Comparison of ENCODE assay signal across 26 cellular contexts in genomic region chr4:184324939-184325477, GRCh38.
"Had no signal": no experiment of that assay in that cellular context is flagged by ENCODE, and none has a peak within 500 bp of the region (broad histone marks: within the 10 kb centered on the region; RNA-seq: fewer than 3 reads in every experiment).

No MANE protein-coding gene starts in this region.

- H3K4me3 ChIP-seq: breast epithelium, MG63, SK-N-MC had no signal

- ATAC-seq: activated CD8-positive, alpha-beta memory T cell treated with anti-CD3 and anti-CD28 coated beads, Interleukin-2, amount 10 ng/mL, durations not matched to agents 7 days and 5 days; Panc1; Right ventricle myocardium inferior had no signal

- H3K27me3 Mint-ChIP-seq: activated CD8-positive, alpha-beta memory T cell treated with anti-CD3 and anti-CD28 coated beads, Interleukin-2, amount 10 ng/mL, durations not matched to agents 7 days and 5 days; activated naive CD4-positive, alpha-beta T cell treated with anti-CD3 and anti-CD28 coated beads, Interleukin-2, amount 50 U/mL, for 24 hours; activated T-cell treated with anti-CD3 and anti-CD28 coated beads, Interleukin-2, amount 50 U/mL, for 24 hours had no signal

- H3K27me3 ChIP-seq: breast epithelium, MG63 had no signal

- H3K9me3 ChIP-seq: breast epithelium, MG63 had no signal

- H3K36me3 ChIP-seq: breast epithelium, MG63 had no signal

- H3K4me3 Mint-ChIP-seq: activated CD8-positive, alpha-beta memory T cell treated with anti-CD3 and anti-CD28 coated beads, Interleukin-2, amount 10 ng/mL, durations not matched to agents 7 days and 5 days; activated naive CD4-positive, alpha-beta T cell treated with anti-CD3 and anti-CD28 coated beads, Interleukin-2, amount 50 U/mL, for 24 hours; activated T-cell treated with anti-CD3 and anti-CD28 coated beads, Interleukin-2, amount 50 U/mL, for 24 hours; activated T-helper 1 cell treated with anti-CD3 and anti-CD28 coated beads, Interleukin-12 subunit alpha, Interleukin-12 subunit beta, Interleukin-2, Interleukin-4 antibody, amounts not matched to agents 30 ng/mL and 10 ng/mL and 1 ng/mL, durations not matched to agents 14 hours and 24 hours and 36 hours had no signal

- DNase-seq: activated CD4-positive, CD25-positive, alpha-beta regulatory T cell; activated CD8-positive, alpha-beta memory T cell treated with anti-CD3 and anti-CD28 coated beads, Interleukin-2, amount 10 ng/mL, durations not matched to agents 7 days and 5 days; activated effector memory CD4-positive, alpha-beta T cell treated with Interleukin-2 at 50 U/mL for 16 hours; activated naive CD4-positive, alpha-beta T cell; activated T-cell treated with anti-CD3 and anti-CD28 coated beads, Interleukin-2, amount 50 U/mL, for 24 hours; aorta; caudate nucleus; MG63; MV-4-11; NCI-H1105; NCI-H1436; NCI-H1694 treated with DMSO at 0.1 percent for 48 hours; NCI-H2029 treated with DMSO at 0.1 percent for 48 hours; NCI-H345; NCI-H510A; NCI-H526 treated with DMSO at 0.1 percent for 48 hours; NCI-H82; OCI-M1; RPMI8226 had no signal

- H3K27ac ChIP-seq: breast epithelium, KMS-11, SK-N-MC had no signal

- H3K27ac Mint-ChIP-seq: activated CD8-positive, alpha-beta memory T cell treated with anti-CD3 and anti-CD28 coated beads, Interleukin-2, amount 10 ng/mL, durations not matched to agents 7 days and 5 days; activated naive CD4-positive, alpha-beta T cell treated with anti-CD3 and anti-CD28 coated beads, Interleukin-2, amount 50 U/mL, for 24 hours had no signal

- H3K9me3 Mint-ChIP-seq: activated naive CD4-positive, alpha-beta T cell treated with anti-CD3 and anti-CD28 coated beads, Interleukin-2, amount 50 U/mL, for 24 hours; activated T-cell treated with anti-CD3 and anti-CD28 coated beads, Interleukin-2, amount 50 U/mL, for 24 hours had no signal

- H3K9ac ChIP-seq: KMS-11 had no signal

- H3K36me3 Mint-ChIP-seq: activated naive CD4-positive, alpha-beta T cell treated with anti-CD3 and anti-CD28 coated beads, Interleukin-2, amount 50 U/mL, for 24 hours had no signal

- H3K4me2 ChIP-seq: KMS-11 had no signal
